In the genomic region with DNA sequence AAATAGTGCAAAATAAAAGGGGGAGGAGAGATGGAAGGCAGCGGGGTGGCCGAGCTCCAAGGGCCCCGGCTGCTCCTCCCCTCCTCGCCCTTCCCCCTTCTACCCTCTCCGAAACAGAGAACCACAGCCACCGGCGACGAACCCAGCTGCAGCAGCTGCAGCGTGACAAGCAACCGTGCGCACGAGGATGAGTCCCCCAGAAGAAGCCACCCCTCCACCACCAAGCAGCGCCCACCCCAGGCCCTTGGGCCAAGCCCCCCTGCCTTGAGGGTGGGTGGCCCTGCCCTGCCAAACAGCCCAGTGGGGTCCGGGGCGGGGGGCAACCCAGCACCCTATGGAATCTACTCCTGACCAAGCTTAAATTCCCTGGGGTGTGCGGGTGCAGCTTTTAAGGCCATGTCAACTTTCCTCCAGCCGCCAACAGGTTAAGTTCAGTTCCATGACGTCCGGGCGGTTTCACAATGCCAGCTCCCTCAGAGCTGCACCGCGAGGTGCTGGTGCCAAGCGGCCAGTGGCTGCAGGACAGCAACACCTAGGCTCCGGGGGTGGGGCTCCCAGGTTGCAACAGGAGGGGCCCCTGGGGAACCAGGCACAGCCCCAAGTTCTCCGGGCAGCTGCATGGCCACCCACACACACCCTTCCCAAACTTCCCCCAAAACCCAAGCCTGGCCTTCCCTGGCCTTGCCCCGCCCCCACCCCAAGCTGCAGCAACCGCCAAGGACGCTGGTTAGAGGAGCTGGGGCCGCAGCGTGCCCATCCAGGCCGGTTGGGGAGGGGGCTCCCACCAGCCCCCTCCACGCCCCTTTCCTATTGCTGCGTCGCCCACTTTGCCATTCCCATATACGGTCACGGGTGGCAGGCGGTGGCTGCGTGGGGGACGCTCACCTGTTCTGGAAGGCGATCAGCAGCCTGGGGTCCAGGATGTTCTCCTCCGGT, we compare ENCODE assay signal across 1 cellular context.
A peak's percentile ranks its signal among the peaks of the same experiment; 100 is the strongest.
TF ChIP-seq lines count a peak whose summit lies in the region.

No MANE protein-coding gene starts in this region.

TF ChIP-seq in GM12878, 131 proteins besides CTCF, POLR2A, EP300 and RAD21 (continued from another document and continues in another):
- TF ChIP-seq, protein P1, sequence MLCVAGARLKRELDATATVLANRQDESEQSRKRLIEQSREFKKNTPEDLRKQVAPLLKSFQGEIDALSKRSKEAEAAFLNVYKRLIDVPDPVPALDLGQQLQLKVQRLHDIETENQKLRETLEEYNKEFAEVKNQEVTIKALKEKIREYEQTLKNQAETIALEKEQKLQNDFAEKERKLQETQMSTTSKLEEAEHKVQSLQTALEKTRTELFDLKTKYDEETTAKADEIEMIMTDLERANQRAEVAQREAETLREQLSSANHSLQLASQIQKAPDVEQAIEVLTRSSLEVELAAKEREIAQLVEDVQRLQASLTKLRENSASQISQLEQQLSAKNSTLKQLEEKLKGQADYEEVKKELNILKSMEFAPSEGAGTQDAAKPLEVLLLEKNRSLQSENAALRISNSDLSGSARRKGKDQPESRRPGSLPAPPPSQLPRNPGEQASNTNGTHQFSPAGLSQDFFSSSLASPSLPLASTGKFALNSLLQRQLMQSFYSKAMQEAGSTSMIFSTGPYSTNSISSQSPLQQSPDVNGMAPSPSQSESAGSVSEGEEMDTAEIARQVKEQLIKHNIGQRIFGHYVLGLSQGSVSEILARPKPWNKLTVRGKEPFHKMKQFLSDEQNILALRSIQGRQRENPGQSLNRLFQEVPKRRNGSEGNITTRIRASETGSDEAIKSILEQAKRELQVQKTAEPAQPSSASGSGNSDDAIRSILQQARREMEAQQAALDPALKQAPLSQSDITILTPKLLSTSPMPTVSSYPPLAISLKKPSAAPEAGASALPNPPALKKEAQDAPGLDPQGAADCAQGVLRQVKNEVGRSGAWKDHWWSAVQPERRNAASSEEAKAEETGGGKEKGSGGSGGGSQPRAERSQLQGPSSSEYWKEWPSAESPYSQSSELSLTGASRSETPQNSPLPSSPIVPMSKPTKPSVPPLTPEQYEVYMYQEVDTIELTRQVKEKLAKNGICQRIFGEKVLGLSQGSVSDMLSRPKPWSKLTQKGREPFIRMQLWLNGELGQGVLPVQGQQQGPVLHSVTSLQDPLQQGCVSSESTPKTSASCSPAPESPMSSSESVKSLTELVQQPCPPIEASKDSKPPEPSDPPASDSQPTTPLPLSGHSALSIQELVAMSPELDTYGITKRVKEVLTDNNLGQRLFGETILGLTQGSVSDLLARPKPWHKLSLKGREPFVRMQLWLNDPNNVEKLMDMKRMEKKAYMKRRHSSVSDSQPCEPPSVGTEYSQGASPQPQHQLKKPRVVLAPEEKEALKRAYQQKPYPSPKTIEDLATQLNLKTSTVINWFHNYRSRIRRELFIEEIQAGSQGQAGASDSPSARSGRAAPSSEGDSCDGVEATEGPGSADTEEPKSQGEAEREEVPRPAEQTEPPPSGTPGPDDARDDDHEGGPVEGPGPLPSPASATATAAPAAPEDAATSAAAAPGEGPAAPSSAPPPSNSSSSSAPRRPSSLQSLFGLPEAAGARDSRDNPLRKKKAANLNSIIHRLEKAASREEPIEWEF (IDR thresholded peaks at IDR 0.05; ENCODE audit: insufficient replicate concordance, low read depth, low read length) = no peak
- TF ChIP-seq, protein P2, sequence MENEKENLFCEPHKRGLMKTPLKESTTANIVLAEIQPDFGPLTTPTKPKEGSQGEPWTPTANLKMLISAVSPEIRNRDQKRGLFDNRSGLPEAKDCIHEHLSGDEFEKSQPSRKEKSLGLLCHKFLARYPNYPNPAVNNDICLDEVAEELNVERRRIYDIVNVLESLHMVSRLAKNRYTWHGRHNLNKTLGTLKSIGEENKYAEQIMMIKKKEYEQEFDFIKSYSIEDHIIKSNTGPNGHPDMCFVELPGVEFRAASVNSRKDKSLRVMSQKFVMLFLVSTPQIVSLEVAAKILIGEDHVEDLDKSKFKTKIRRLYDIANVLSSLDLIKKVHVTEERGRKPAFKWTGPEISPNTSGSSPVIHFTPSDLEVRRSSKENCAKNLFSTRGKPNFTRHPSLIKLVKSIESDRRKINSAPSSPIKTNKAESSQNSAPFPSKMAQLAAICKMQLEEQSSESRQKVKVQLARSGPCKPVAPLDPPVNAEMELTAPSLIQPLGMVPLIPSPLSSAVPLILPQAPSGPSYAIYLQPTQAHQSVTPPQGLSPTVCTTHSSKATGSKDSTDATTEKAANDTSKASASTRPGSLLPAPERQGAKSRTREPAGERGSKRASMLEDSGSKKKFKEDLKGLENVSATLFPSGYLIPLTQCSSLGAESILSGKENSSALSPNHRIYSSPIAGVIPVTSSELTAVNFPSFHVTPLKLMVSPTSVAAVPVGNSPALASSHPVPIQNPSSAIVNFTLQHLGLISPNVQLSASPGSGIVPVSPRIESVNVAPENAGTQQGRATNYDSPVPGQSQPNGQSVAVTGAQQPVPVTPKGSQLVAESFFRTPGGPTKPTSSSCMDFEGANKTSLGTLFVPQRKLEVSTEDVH (IDR thresholded peaks at IDR 0.05; ENCODE audit: low read depth, partially characterized antibody) = no peak
- TF ChIP-seq, protein P3, sequence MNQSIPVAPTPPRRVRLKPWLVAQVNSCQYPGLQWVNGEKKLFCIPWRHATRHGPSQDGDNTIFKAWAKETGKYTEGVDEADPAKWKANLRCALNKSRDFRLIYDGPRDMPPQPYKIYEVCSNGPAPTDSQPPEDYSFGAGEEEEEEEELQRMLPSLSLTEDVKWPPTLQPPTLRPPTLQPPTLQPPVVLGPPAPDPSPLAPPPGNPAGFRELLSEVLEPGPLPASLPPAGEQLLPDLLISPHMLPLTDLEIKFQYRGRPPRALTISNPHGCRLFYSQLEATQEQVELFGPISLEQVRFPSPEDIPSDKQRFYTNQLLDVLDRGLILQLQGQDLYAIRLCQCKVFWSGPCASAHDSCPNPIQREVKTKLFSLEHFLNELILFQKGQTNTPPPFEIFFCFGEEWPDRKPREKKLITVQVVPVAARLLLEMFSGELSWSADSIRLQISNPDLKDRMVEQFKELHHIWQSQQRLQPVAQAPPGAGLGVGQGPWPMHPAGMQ (IDR thresholded peaks at IDR 0.05; ENCODE audit: borderline replicate concordance) = no peak
- TF ChIP-seq RUNX3 (IDR thresholded peaks at IDR 0.05; ENCODE audit: low read length) (peak; percentile 67), NR2C2 (IDR thresholded peaks at IDR 0.05; ENCODE audit: borderline replicate concordance, control insufficient read depth, insufficient read length, low read depth) (no peak), MTA3 (IDR thresholded peaks at IDR 0.05; ENCODE audit: borderline replicate concordance, low read length) (no peak), ZNF384 (IDR thresholded peaks at IDR 0.05; ENCODE audit: borderline replicate concordance, low read depth, low read length) (no peak), SMAD5 (IDR thresholded peaks at IDR 0.05; ENCODE audit: low read depth) (no peak), TARDBP (IDR thresholded peaks at IDR 0.05; ENCODE audit: borderline replicate concordance) (peak; percentile 67), CBX3 (IDR thresholded peaks at IDR 0.05; ENCODE audit: borderline replicate concordance, low read depth) (no peak), NFXL1 (IDR thresholded peaks at IDR 0.05; ENCODE audit: borderline replicate concordance) (no peak), CBX5 (IDR thresholded peaks at IDR 0.05; ENCODE audit: low read depth) (no peak), MYB (IDR thresholded peaks at IDR 0.05; ENCODE audit: borderline replicate concordance, low read depth, low read length) (no peak), KDM1A (IDR thresholded peaks at IDR 0.05; ENCODE audit: borderline replicate concordance) (no peak), NRF1 (conservative IDR thresholded peaks at IDR 0.05; ENCODE audit: low read depth, low read length) (no peak), KAT2A (conservative IDR thresholded peaks at IDR 0.05; ENCODE audit: control insufficient read depth, low read depth, low read length) (no peak), KLF5 (IDR thresholded peaks at IDR 0.05; ENCODE audit: partially characterized antibody) (no peak), FOS (IDR thresholded peaks at IDR 0.05; ENCODE audit: borderline replicate concordance, extremely low read depth, insufficient read length) (no peak), BACH1 (IDR thresholded peaks at IDR 0.05; ENCODE audit: borderline replicate concordance) (peak; percentile 25; the same call in 1 of the 2 replicates), SUZ12 (IDR thresholded peaks at IDR 0.05; ENCODE audit: unreplicated experiment) (no peak), TCF12 (IDR thresholded peaks at IDR 0.05; ENCODE audit: low read depth, low read length) (peak; percentile 98), IKZF1 (conservative IDR thresholded peaks at IDR 0.05) (no peak; the same call in 1 of the 2 replicates), MTA2 (IDR thresholded peaks at IDR 0.05; ENCODE audit: low read depth) (peak; percentile 31; the same call in 1 of the 2 replicates)
- TF ChIP-seq, protein P4, sequence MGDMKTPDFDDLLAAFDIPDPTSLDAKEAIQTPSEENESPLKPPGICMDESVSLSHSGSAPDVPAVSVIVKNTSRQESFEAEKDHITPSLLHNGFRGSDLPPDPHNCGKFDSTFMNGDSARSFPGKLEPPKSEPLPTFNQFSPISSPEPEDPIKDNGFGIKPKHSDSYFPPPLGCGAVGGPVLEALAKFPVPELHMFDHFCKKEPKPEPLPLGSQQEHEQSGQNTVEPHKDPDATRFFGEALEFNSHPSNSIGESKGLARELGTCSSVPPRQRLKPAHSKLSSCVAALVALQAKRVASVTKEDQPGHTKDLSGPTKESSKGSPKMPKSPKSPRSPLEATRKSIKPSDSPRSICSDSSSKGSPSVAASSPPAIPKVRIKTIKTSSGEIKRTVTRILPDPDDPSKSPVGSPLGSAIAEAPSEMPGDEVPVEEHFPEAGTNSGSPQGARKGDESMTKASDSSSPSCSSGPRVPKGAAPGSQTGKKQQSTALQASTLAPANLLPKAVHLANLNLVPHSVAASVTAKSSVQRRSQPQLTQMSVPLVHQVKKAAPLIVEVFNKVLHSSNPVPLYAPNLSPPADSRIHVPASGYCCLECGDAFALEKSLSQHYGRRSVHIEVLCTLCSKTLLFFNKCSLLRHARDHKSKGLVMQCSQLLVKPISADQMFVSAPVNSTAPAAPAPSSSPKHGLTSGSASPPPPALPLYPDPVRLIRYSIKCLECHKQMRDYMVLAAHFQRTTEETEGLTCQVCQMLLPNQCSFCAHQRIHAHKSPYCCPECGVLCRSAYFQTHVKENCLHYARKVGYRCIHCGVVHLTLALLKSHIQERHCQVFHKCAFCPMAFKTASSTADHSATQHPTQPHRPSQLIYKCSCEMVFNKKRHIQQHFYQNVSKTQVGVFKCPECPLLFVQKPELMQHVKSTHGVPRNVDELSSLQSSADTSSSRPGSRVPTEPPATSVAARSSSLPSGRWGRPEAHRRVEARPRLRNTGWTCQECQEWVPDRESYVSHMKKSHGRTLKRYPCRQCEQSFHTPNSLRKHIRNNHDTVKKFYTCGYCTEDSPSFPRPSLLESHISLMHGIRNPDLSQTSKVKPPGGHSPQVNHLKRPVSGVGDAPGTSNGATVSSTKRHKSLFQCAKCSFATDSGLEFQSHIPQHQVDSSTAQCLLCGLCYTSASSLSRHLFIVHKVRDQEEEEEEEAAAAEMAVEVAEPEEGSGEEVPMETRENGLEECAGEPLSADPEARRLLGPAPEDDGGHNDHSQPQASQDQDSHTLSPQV (IDR thresholded peaks at IDR 0.05) = no peak
- TF ChIP-seq, protein P5, sequence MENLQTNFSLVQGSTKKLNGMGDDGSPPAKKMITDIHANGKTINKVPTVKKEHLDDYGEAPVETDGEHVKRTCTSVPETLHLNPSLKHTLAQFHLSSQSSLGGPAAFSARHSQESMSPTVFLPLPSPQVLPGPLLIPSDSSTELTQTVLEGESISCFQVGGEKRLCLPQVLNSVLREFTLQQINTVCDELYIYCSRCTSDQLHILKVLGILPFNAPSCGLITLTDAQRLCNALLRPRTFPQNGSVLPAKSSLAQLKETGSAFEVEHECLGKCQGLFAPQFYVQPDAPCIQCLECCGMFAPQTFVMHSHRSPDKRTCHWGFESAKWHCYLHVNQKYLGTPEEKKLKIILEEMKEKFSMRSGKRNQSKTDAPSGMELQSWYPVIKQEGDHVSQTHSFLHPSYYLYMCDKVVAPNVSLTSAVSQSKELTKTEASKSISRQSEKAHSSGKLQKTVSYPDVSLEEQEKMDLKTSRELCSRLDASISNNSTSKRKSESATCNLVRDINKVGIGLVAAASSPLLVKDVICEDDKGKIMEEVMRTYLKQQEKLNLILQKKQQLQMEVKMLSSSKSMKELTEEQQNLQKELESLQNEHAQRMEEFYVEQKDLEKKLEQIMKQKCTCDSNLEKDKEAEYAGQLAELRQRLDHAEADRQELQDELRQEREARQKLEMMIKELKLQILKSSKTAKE (IDR thresholded peaks at IDR 0.05; ENCODE audit: low read depth, poor library complexity, severe bottlenecking) = no peak
- TF ChIP-seq, protein P6, sequence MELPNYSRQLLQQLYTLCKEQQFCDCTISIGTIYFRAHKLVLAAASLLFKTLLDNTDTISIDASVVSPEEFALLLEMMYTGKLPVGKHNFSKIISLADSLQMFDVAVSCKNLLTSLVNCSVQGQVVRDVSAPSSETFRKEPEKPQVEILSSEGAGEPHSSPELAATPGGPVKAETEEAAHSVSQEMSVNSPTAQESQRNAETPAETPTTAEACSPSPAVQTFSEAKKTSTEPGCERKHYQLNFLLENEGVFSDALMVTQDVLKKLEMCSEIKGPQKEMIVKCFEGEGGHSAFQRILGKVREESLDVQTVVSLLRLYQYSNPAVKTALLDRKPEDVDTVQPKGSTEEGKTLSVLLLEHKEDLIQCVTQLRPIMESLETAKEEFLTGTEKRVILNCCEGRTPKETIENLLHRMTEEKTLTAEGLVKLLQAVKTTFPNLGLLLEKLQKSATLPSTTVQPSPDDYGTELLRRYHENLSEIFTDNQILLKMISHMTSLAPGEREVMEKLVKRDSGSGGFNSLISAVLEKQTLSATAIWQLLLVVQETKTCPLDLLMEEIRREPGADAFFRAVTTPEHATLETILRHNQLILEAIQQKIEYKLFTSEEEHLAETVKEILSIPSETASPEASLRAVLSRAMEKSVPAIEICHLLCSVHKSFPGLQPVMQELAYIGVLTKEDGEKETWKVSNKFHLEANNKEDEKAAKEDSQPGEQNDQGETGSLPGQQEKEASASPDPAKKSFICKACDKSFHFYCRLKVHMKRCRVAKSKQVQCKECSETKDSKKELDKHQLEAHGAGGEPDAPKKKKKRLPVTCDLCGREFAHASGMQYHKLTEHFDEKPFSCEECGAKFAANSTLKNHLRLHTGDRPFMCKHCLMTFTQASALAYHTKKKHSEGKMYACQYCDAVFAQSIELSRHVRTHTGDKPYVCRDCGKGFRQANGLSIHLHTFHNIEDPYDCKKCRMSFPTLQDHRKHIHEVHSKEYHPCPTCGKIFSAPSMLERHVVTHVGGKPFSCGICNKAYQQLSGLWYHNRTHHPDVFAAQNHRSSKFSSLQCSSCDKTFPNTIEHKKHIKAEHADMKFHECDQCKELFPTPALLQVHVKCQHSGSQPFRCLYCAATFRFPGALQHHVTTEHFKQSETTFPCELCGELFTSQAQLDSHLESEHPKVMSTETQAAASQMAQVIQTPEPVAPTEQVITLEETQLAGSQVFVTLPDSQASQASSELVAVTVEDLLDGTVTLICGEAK (IDR thresholded peaks at IDR 0.05; ENCODE audit: borderline replicate concordance) = no peak
